Comparison of ENCODE assay signal across 1 cellular context in genomic region chr17:76251478-76252039, GRCh38.
TF ChIP-seq lines count a peak whose summit lies in the region.

No MANE protein-coding gene starts in this region.

TF ChIP-seq in HepG2, 621 proteins besides CTCF, POLR2A, EP300 and RAD21 (continues in another document):
- 0 out of 2 replicates have a peak, but pooled peaks have one; percentile 12 for TF ChIP-seq SP2 (CRISPR knock-in tag; IDR thresholded peaks at IDR 0.05)
- TF ChIP-seq ZSCAN21 (CRISPR knock-in tag; IDR thresholded peaks at IDR 0.05; ENCODE audit: borderline replicate concordance), result peak; percentile 100
- no peak for TF ChIP-seq ZBTB37 (CRISPR knock-in tag; IDR thresholded peaks at IDR 0.05)
- 0 out of 2 replicates have a peak, but pooled peaks have one; percentile 12 for TF ChIP-seq ARID5B (CRISPR knock-in tag; IDR thresholded peaks at IDR 0.05)
- no peak for TF ChIP-seq BRCA1 (CRISPR knock-in tag; IDR thresholded peaks at IDR 0.05)
- no peak for TF ChIP-seq NFE2L1 (CRISPR knock-in tag; IDR thresholded peaks at IDR 0.05; ENCODE audit: borderline replicate concordance)
- TF ChIP-seq ZNF143 (CRISPR knock-in tag; IDR thresholded peaks at IDR 0.05), result 0 out of 2 replicates have a peak, but pooled peaks have one; percentile 7
- TF ChIP-seq RARA (CRISPR knock-in tag; IDR thresholded peaks at IDR 0.05), result peak; percentile 62; the same call in 1 of the 2 replicates
- TF ChIP-seq NFATC3 (CRISPR knock-in tag; IDR thresholded peaks at IDR 0.05), result 0 out of 2 replicates have a peak, but pooled peaks have one; percentile 34
- peak; percentile 91 for TF ChIP-seq ZMYM2 (CRISPR knock-in tag; IDR thresholded peaks at IDR 0.05)
- TF ChIP-seq SATB2 (CRISPR knock-in tag; IDR thresholded peaks at IDR 0.05), result no peak
- TF ChIP-seq HOXD1 (CRISPR knock-in tag; IDR thresholded peaks at IDR 0.05), result no peak
- peak; percentile 75 for TF ChIP-seq FOSL2 (CRISPR knock-in tag; IDR thresholded peaks at IDR 0.05)
- TF ChIP-seq ZFP41 (CRISPR knock-in tag; IDR thresholded peaks at IDR 0.05; ENCODE audit: borderline replicate concordance), result no peak
- TF ChIP-seq TEAD3 (CRISPR knock-in tag; optimal IDR thresholded peaks at IDR 0.05; ENCODE audit: borderline replicate concordance), result peak; percentile 76
- TF ChIP-seq KDM5B (CRISPR knock-in tag; IDR thresholded peaks at IDR 0.05; ENCODE audit: borderline replicate concordance), result peak; percentile 69; the same call in 1 of the 2 replicates
- no peak for TF ChIP-seq ZBTB14 (CRISPR knock-in tag; IDR thresholded peaks at IDR 0.05)
- peak; percentile 74 for TF ChIP-seq ZMYM3 (CRISPR knock-in tag; IDR thresholded peaks at IDR 0.05)
- peak; percentile 39; the same call in 1 of the 2 replicates for TF ChIP-seq ZNF224 (CRISPR knock-in tag; IDR thresholded peaks at IDR 0.05)
- no peak for TF ChIP-seq HNRNPK (IDR thresholded peaks at IDR 0.05; ENCODE audit: low read depth, low read length, poor library complexity, severe bottlenecking)
- TF ChIP-seq MED1 (CRISPR knock-in tag; IDR thresholded peaks at IDR 0.05), result 0 out of 2 replicates have a peak, but pooled peaks have one; percentile 19
- TF ChIP-seq KDM1A (CRISPR knock-in tag; IDR thresholded peaks at IDR 0.05), result 0 out of 2 replicates have a peak, but pooled peaks have one; percentile 64
- TF ChIP-seq ZHX1 (CRISPR knock-in tag; IDR thresholded peaks at IDR 0.05; ENCODE audit: low read depth), result peak; percentile 52; the same call in 1 of the 2 replicates
- TF ChIP-seq ZNF770 (CRISPR knock-in tag; IDR thresholded peaks at IDR 0.05), result peak; percentile 85
- peak; percentile 69 for TF ChIP-seq ZNF18 (CRISPR knock-in tag; IDR thresholded peaks at IDR 0.05; ENCODE audit: insufficient replicate concordance)
- TF ChIP-seq ZNF225 (CRISPR knock-in tag; IDR thresholded peaks at IDR 0.05), result 0 out of 2 replicates have a peak, but pooled peaks have one; percentile 40
- peak; percentile 54; the same call in 1 of the 2 replicates for TF ChIP-seq RXRA (CRISPR knock-in tag; IDR thresholded peaks at IDR 0.05)
- peak; percentile 57; the same call in 1 of the 2 replicates for TF ChIP-seq ZNF598 (CRISPR knock-in tag; IDR thresholded peaks at IDR 0.05; ENCODE audit: borderline replicate concordance)
- TF ChIP-seq YEATS4 (CRISPR knock-in tag; IDR thresholded peaks at IDR 0.05; ENCODE audit: borderline replicate concordance), result no peak
- 0 out of 2 replicates have a peak, but pooled peaks have one; percentile 65 for TF ChIP-seq NRL (CRISPR knock-in tag; IDR thresholded peaks at IDR 0.05; ENCODE audit: borderline replicate concordance)
- TF ChIP-seq PRPF4 (IDR thresholded peaks at IDR 0.05; ENCODE audit: low read depth, low read length, poor library complexity, severe bottlenecking), result no peak
- 0 out of 2 replicates have a peak, but pooled peaks have one; percentile 22 for TF ChIP-seq ZNF773 (CRISPR knock-in tag; IDR thresholded peaks at IDR 0.05; ENCODE audit: borderline replicate concordance)
- peak; percentile 50 for TF ChIP-seq BHLHE40 (IDR thresholded peaks at IDR 0.05; ENCODE audit: low read length)
- TF ChIP-seq ZNF75D (CRISPR knock-in tag; IDR thresholded peaks at IDR 0.05; ENCODE audit: borderline replicate concordance), result no peak
- peak; percentile 52; the same call in 1 of the 2 replicates for TF ChIP-seq HNF4A (CRISPR knock-in tag; IDR thresholded peaks at IDR 0.05)
- no peak for TF ChIP-seq FOXC1 (CRISPR knock-in tag; IDR thresholded peaks at IDR 0.05; ENCODE audit: borderline replicate concordance)
- TF ChIP-seq EZH2 (conservative IDR thresholded peaks at IDR 0.05; ENCODE audit: low read depth, low read length), result no peak
- TF ChIP-seq SNAPC2 (CRISPR knock-in tag; IDR thresholded peaks at IDR 0.05), result 0 out of 2 replicates have a peak, but pooled peaks have one; percentile 76
- TF ChIP-seq ZNF274 (CRISPR knock-in tag; IDR thresholded peaks at IDR 0.05), result peak; percentile 72
- peak; percentile 78; the same call in 1 of the 2 replicates for TF ChIP-seq ADNP (CRISPR knock-in tag; IDR thresholded peaks at IDR 0.05)
- TF ChIP-seq ARID2 (CRISPR knock-in tag; IDR thresholded peaks at IDR 0.05; ENCODE audit: borderline replicate concordance), result no peak
- 0 out of 2 replicates have a peak, but pooled peaks have one; percentile 37 for TF ChIP-seq NCOA1 (CRISPR knock-in tag; IDR thresholded peaks at IDR 0.05)
- no peak for TF ChIP-seq ZBTB43 (CRISPR knock-in tag; conservative IDR thresholded peaks at IDR 0.05)
- TF ChIP-seq ATAD3A (CRISPR knock-in tag; IDR thresholded peaks at IDR 0.05), result no peak
- no peak for TF ChIP-seq REST (IDR thresholded peaks at IDR 0.05; ENCODE audit: borderline replicate concordance in 1 of 2, low read depth in 1 of 2, low read length in 2 of 2)
- no peak for TF ChIP-seq TRIM24 (CRISPR knock-in tag; IDR thresholded peaks at IDR 0.05)
- no peak for TF ChIP-seq SOX5 (CRISPR knock-in tag; IDR thresholded peaks at IDR 0.05; ENCODE audit: borderline replicate concordance)
